In the genomic region with DNA sequence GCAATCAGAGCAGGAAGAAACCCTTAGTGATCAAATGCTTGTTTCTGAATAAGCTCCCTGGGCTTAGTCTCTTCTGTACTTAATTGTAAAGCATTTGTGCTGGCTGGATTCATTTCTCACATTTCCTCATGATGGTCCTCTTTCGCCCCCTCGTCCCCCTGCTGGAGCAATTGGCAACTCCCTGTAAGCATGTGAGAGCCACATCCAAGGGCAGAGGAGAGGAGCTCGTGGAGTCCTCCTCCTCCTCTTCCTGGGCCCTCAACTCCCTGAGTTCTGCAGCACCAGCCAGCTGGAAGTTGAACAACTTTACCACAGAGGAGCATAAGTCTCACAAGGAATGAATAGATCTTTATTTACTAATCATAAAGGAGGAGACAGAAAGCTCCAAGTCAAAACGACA, we compare ENCODE assay signal across 11 cellular contexts. TPM values are rescaled to one million over a fixed set of nuclear protein-coding genes. Genes with fewer than 3 reads are reported as not detected.
DNase-seq lines count a peak whose midpoint lies in the region; ATAC-seq and TF ChIP-seq lines count a peak whose summit lies in the region.
"Had no signal": no experiment of that assay in that cellular context is flagged by ENCODE, and none has a peak within 500 bp of the region (broad histone marks: within the 10 kb centered on the region; RNA-seq: fewer than 3 reads in every experiment).

No MANE protein-coding gene starts in this region.

- CTCF ChIA-PET in A673 (lab: Charles Lee), result interaction anchor here (0.6 to 1.0 kb wide), 4 partner anchors 14 to 69 kb away, joined by 3 to 5 read pairs (median 4); no protein-coding TSS in a partner anchor

- H3K36me3 ChIP-seq in A673 (ENCODE audit: insufficient read depth, low read length, poor library complexity, severe bottlenecking), result no peaks in the 10 kb centered on the region

- peak; percentile 58 for DNase-seq in A673 (ENCODE audit: low spot score)
- DNase-seq in G401 (ENCODE audit: low spot score), result peak; percentile 41
- peak; percentile 50 for DNase-seq in RPMI7951 (ENCODE audit: low read depth)
- peak; percentile 13 for DNase-seq in fibroblast of pulmonary artery (ENCODE audit: low read depth)
- DNase-seq in NCI-H2196 treated with DMSO at 0.1 percent for 48 hours (lab: John Stamatoyannopoulos, UW; ENCODE audit: unreplicated experiment), result no peak
- DNase-seq: activated naive CD8-positive, alpha-beta T cell treated with anti-CD3 and anti-CD28 coated beads, Interleukin-2, amount 10 ng/mL, durations not matched to agents 7 days and 5 days; GDM1; naive B cell had no signal

- TF ChIP-seq CTCF in A673 (conservative IDR thresholded peaks at IDR 0.05; ENCODE audit: low read depth, low read length) (peak; percentile 39), fibroblast of pulmonary artery (IDR thresholded peaks at IDR 0.05; ENCODE audit: low read length, missing control alignments) (peak; percentile 22)

- in situ Hi-C loops in G401 (cut with HindIII; ENCODE audit: low sequenced_read_pairs), result no loop called here

- H3K9me3 ChIP-seq in A673 (ENCODE audit: low read depth, low read length, poor library complexity, severe bottlenecking), result no peaks in the 10 kb centered on the region

- no peaks in the 10 kb centered on the region for H3K4me1 ChIP-seq in A673 (ENCODE audit: insufficient read depth, low read length, poor library complexity, severe bottlenecking)

- no peak overlapping the region for H3K27ac ChIP-seq in A673 (ENCODE audit: low read depth, low read length, poor library complexity, severe bottlenecking)

- H3K27me3 ChIP-seq in A673 (replicated peaks; ENCODE audit: insufficient read depth, low read depth, low read length, poor library complexity), result no peaks in the 10 kb centered on the region

- intact Hi-C loops in A673 (cut with micrococcal nuclease; ENCODE audit: unreplicated experiment), result no loop called here

- ATAC-seq in GM19351 (IDR thresholded peaks at IDR 0.05; ENCODE audit: unreplicated experiment) (no peak), GM18502 (IDR thresholded peaks at IDR 0.05; ENCODE audit: poor library complexity, unreplicated experiment) (no peak), GM18867 (IDR thresholded peaks at IDR 0.05; ENCODE audit: unreplicated experiment) (no peak)

- POLR2A ChIA-PET in A673 (lab: Charles Lee; ENCODE audit: low non-redundant PET), result no interaction called here

- no TSS peak for BruUV-seq in A673 (replicated peaks; lab: Mats Ljungman, UMichigan)

- H3K4me3 ChIP-seq in A673 (ENCODE audit: low read depth, low read length, poor library complexity, severe bottlenecking) (no peak overlapping the region), fibroblast of pulmonary artery (replicated peaks; ENCODE audit: low read depth, low read length) (no peak overlapping the region)

RNA-seq across cellular contexts. Expression of a gene that starts 12.6 kb away (rescaled TPM):
- total RNA-seq in A673 (2021), result 0.96 and 1.3 TPM in 2 replicates
- total RNA-seq in G401 (2014; rRNA removed; shearing (Covaris generic)), result 1.2 and 1.4 TPM in 2 replicates
- 9.7 and 11.4 TPM in 2 replicates for total RNA-seq in RPMI7951 (2014; rRNA removed; shearing (Covaris generic))
